ENCODE assay signal across 9 cellular contexts in genomic region chr6:88492824-88493223, GRCh38.
DNase-seq lines count a peak whose midpoint lies in the region; ATAC-seq, FAIRE-seq and TF ChIP-seq lines count a peak whose summit lies in the region.
"Had no signal": no experiment of that assay in that cellular context is flagged by ENCODE, and none has a peak within 500 bp of the region (broad histone marks: within the 10 kb centered on the region; RNA-seq: fewer than 3 reads in every experiment).

No MANE protein-coding gene starts in this region.

- no peak overlapping the region for H3K9ac ChIP-seq in DND-41 (ENCODE audit: low read depth, low read length)
- no peak overlapping the region for H3K9ac ChIP-seq in KMS-11
- no peak overlapping the region for H3K9ac ChIP-seq in K562 (ENCODE audit: insufficient read depth in 1 of 2, low read depth in 2 of 2, low read length in 2 of 2)

- H3K9me1 ChIP-seq in K562 (ENCODE audit: control insufficient read depth, insufficient read depth, low read length), result no peaks in the 10 kb centered on the region

- FAIRE-seq in K562 (lab: Jason Lieb, UNC), result no peak

- H4K20me1 ChIP-seq in DND-41 (ENCODE audit: insufficient read depth, low read length) (no peaks in the 10 kb centered on the region), KMS-11 (ENCODE audit: insufficient read depth) (no peaks in the 10 kb centered on the region), K562 (replicated peaks; ENCODE audit: control insufficient read depth, insufficient read depth, low read length) (no peaks in the 10 kb centered on the region)

- H3K4me1 Mint-ChIP-seq in activated CD4-positive, alpha-beta T cell treated with anti-CD3 and anti-CD28 coated beads for 36 hours, result no peaks in the 10 kb centered on the region

- no peaks in the 10 kb centered on the region for H3K4me1 ChIP-seq in DND-41 (ENCODE audit: insufficient read depth, low read length)
- H3K4me1 ChIP-seq in KMS-11 (ENCODE audit: low read depth, poor library complexity, severe bottlenecking), result peaks cover 10% of the 10 kb centered on the region
- H3K4me1 ChIP-seq in K562 (replicated peaks in 1 of 2; ENCODE audit: control insufficient read depth in 2 of 2, insufficient read depth in 2 of 2, low read length in 2 of 2), result no peaks in the 10 kb centered on the region
- H3K4me1 ChIP-seq: transverse colon had no signal

- CTCF ChIA-PET in K562 (lab: Yijun Ruan, JAX; ENCODE audit: low intra/inter-chr PET ratio), result no interaction called here
- CTCF ChIA-PET in activated CD4-positive, alpha-beta T cell treated with anti-CD3 and anti-CD28 coated beads for 36 hours (lab: Charles Lee), result interaction anchor here (0.6 to 1.0 kb wide), 2 partner anchors 12 to 602 kb away, joined by 3 to 5 read pairs; no protein-coding TSS in a partner anchor

- H3K79me2 ChIP-seq in DND-41 (ENCODE audit: insufficient read depth, low read length), result no peaks in the 10 kb centered on the region
- no peaks in the 10 kb centered on the region for H3K79me2 ChIP-seq in KMS-11 (ENCODE audit: insufficient read depth, low read depth)
- no peaks in the 10 kb centered on the region for H3K79me2 ChIP-seq in K562 (ENCODE audit: control insufficient read depth, insufficient read depth, low read length)

- 5% methylated on average over 2 of the region's 2 CpGs for WGBS in K562 (ENCODE audit: insufficient coverage, low coverage, missing lambda C conversion rate)

- TF ChIP-seq CTCF in DND-41 (IDR thresholded peaks at IDR 0.05; ENCODE audit: borderline replicate concordance, extremely low read depth, low read length, poor library complexity, severe bottlenecking) (peak; percentile 52), KMS-11 (conservative IDR thresholded peaks at IDR 0.05; ENCODE audit: low read depth, low read length) (peak; percentile 49), K562 (IDR thresholded peaks at IDR 0.05 in 2 of 3, conservative IDR thresholded peaks at IDR 0.05 in 1 of 3; ENCODE audit: insufficient read depth in 2 of 3, low read depth in 1 of 3, low read length in 3 of 3) (peak; percentile 25 to 40 (median 35); a peak in 3 of 6 replicates)

- ATAC-seq in DND-41 (ENCODE audit: insufficient read depth, low read depth), result no peak
- ATAC-seq in K562, result peak; percentile 69; the same call in 2 of the 3 replicates
- no peak for ATAC-seq in activated CD4-positive, alpha-beta T cell treated with anti-CD3 and anti-CD28 coated beads for 36 hours
- no peak for ATAC-seq in GM21529 (IDR thresholded peaks at IDR 0.05; ENCODE audit: unreplicated experiment)

- no peaks in the 10 kb centered on the region for H3K36me3 Mint-ChIP-seq in activated CD4-positive, alpha-beta T cell treated with anti-CD3 and anti-CD28 coated beads for 36 hours (ENCODE audit: low read depth)

- H3K36me3 ChIP-seq in DND-41 (ENCODE audit: insufficient read depth, low read length) (no peaks in the 10 kb centered on the region), KMS-11 (ENCODE audit: insufficient read depth) (no peaks in the 10 kb centered on the region), K562 (ENCODE audit: control insufficient read depth, insufficient read depth, low read length) (no peaks in the 10 kb centered on the region)
- H3K36me3 ChIP-seq: transverse colon had no signal

- POLR2A ChIA-PET in K562 (lab: Yijun Ruan, JAX), result interaction anchor here (0.7 kb wide), 1 partner anchor 648 kb away, joined by 4 read pairs; no protein-coding TSS in a partner anchor
- POLR2A ChIA-PET in activated CD4-positive, alpha-beta T cell treated with anti-CD3 and anti-CD28 coated beads for 36 hours (lab: Charles Lee), result no interaction called here

- intact Hi-C loops in K562 (cut with micrococcal nuclease), result loop anchor here (5.0 kb wide), 1 partner anchor 566 kb away; no protein-coding TSS in a partner anchor
- intact Hi-C loops in activated CD4-positive, alpha-beta T cell treated with anti-CD3 and anti-CD28 coated beads for 36 hours (cut with DNase I, micrococcal nuclease), result no loop called here

- in situ Hi-C loops in K562 (cut with MboI), result no loop called here

- no peak for DNase-seq in DND-41
- DNase-seq in K562 (ENCODE audit: extremely low read depth in 1 of 4, low spot score in 3 of 4), result peak; percentile 25 to 43 (median 34)
- DNase-seq in medulla oblongata (ENCODE audit: extremely low spot score), result peak; percentile 8
- no peak for DNase-seq in middle frontal gyrus (ENCODE audit: extremely low spot score, low spot score)
- no peak for DNase-seq in activated CD4-positive, alpha-beta T cell treated with anti-CD3 and anti-CD28 coated beads for 36 hours
- no peak for DNase-seq in C1 segment of cervical spinal cord (lab: John Stamatoyannopoulos, UW)
- DNase-seq: transverse colon had no signal

- H3K4me3 ChIP-seq in DND-41 (ENCODE audit: low read depth in 1 of 2, low read length in 2 of 2), result no peak overlapping the region
- H3K4me3 ChIP-seq in KMS-11 (IDR thresholded peaks at IDR 0.05; ENCODE audit: insufficient read depth, low read depth, low read length), result no peak overlapping the region
- no peak overlapping the region for H3K4me3 ChIP-seq in K562
- H3K4me3 ChIP-seq: transverse colon had no signal

- no peak for TF ChIP-seq POLR2A in K562 (conservative IDR thresholded peaks at IDR 0.05)

- H3K4me3 Mint-ChIP-seq in activated CD4-positive, alpha-beta T cell treated with anti-CD3 and anti-CD28 coated beads for 36 hours, result no peak overlapping the region

- H3K9me3 Mint-ChIP-seq in activated CD4-positive, alpha-beta T cell treated with anti-CD3 and anti-CD28 coated beads for 36 hours (ENCODE audit: low read depth), result no peaks in the 10 kb centered on the region

- H3K27ac ChIP-seq in DND-41 (ENCODE audit: low read length), result no peak overlapping the region
- H3K27ac ChIP-seq in KMS-11, result no peak overlapping the region
- no peak overlapping the region for H3K27ac ChIP-seq in K562 (ENCODE audit: extremely low read depth, low read depth, low read length)
- H3K27ac ChIP-seq: transverse colon had no signal

- H3K27me3 ChIP-seq in DND-41 (ENCODE audit: insufficient read depth, low read length, poor library complexity), result no peaks in the 10 kb centered on the region
- no peaks in the 10 kb centered on the region for H3K27me3 ChIP-seq in KMS-11 (ENCODE audit: insufficient read depth, low read depth)
- H3K27me3 ChIP-seq in K562 (ENCODE audit: control insufficient read depth in 2 of 2, insufficient read depth in 2 of 2, low read length in 2 of 2), result no peaks in the 10 kb centered on the region
- H3K27me3 ChIP-seq: transverse colon had no signal

- TF ChIP-seq EP300 in K562 (IDR thresholded peaks at IDR 0.05; ENCODE audit: low read length), result no peak

- H3K27ac Mint-ChIP-seq in activated CD4-positive, alpha-beta T cell treated with anti-CD3 and anti-CD28 coated beads for 36 hours, result no peak overlapping the region

- H3K9me3 ChIP-seq in DND-41 (ENCODE audit: insufficient read depth, low read length, severe bottlenecking), result no peaks in the 10 kb centered on the region
- H3K9me3 ChIP-seq in K562 (replicated peaks; ENCODE audit: control insufficient read depth, insufficient read depth, low read depth, low read length), result no peaks in the 10 kb centered on the region; the same call in 1 of the 2 replicates
- H3K9me3 ChIP-seq: transverse colon had no signal

- no peak overlapping the region for H2AFZ ChIP-seq in DND-41 (ENCODE audit: low read depth, low read length)
- no peak overlapping the region for H2AFZ ChIP-seq in KMS-11 (ENCODE audit: low read depth)
- no peak overlapping the region for H2AFZ ChIP-seq in K562 (ENCODE audit: low read depth, low read length)

- TF ChIP-seq RAD21 in K562 (CRISPR knock-in tag; conservative IDR thresholded peaks at IDR 0.05 in 1 of 2, IDR thresholded peaks at IDR 0.05 in 1 of 2), result peak; percentile 44 to 63

- BruUV-seq in K562 (replicated peaks; lab: Mats Ljungman, UMichigan), result no TSS peak

- H3K4me2 ChIP-seq in DND-41 (ENCODE audit: insufficient read depth, low read length) (no peak overlapping the region), KMS-11 (no peak overlapping the region), K562 (ENCODE audit: insufficient read depth, low read length) (no peak overlapping the region)

- peaks cover 13% of the 10 kb centered on the region for H3K27me3 Mint-ChIP-seq in activated CD4-positive, alpha-beta T cell treated with anti-CD3 and anti-CD28 coated beads for 36 hours

TF ChIP-seq in K562, 482 proteins besides CTCF, POLR2A, EP300 and RAD21 (continues in another document):
- TF ChIP-seq MAFF (IDR thresholded peaks at IDR 0.05; ENCODE audit: low read length) (peak; percentile 88), NFE2 (IDR thresholded peaks at IDR 0.05; ENCODE audit: low read depth) (peak; percentile 79), SMARCB1 (IDR thresholded peaks at IDR 0.05; ENCODE audit: insufficient read length, low read depth) (no peak), NFE2L1 (tag; IDR thresholded peaks at IDR 0.05; ENCODE audit: borderline replicate concordance, low read depth) (peak; percentile 86), ZNF354B (CRISPR knock-in tag; IDR thresholded peaks at IDR 0.05) (no peak), MEIS2 (IDR thresholded peaks at IDR 0.05; ENCODE audit: partially characterized antibody) (no peak), IFI16 (CRISPR knock-in tag; IDR thresholded peaks at IDR 0.05) (no peak), HNRNPLL (IDR thresholded peaks at IDR 0.05; ENCODE audit: low read depth, low read length, poor library complexity, severe bottlenecking) (no peak), ZNF316 (IDR thresholded peaks at IDR 0.05) (peak; percentile 67), MYC (IDR thresholded peaks at IDR 0.05; ENCODE audit: low read depth, low read length) (no peak), MYC (CRISPR knock-in tag; IDR thresholded peaks at IDR 0.05; ENCODE audit: borderline replicate concordance, low read depth) (no peak), MAFG (tag; conservative IDR thresholded peaks at IDR 0.05) (peak; percentile 93), MTA1 (IDR thresholded peaks at IDR 0.05; ENCODE audit: borderline replicate concordance) (no peak), SMC3 (conservative IDR thresholded peaks at IDR 0.05; ENCODE audit: insufficient read depth, low read depth, low read length) (0 out of 2 replicates have a peak, but pooled peaks have one; percentile 23), MAFK (IDR thresholded peaks at IDR 0.05; ENCODE audit: low read length) (peak; percentile 79; the same call in 1 of the 2 replicates), DACH1 (IDR thresholded peaks at IDR 0.05; ENCODE audit: partially characterized antibody) (peak; percentile 42), ASH1L (IDR thresholded peaks at IDR 0.05; ENCODE audit: borderline replicate concordance, low read depth, partially characterized antibody) (no peak), C11orf30 (IDR thresholded peaks at IDR 0.05; ENCODE audit: low read depth) (peak; percentile 45)

Comparison
In these comparisons a context has a peak if more than half of its experiments do, and no peak if none do; other contexts are left out.
1. DNase-seq: peak in K562 (4 of 4) and medulla oblongata (single experiment); none in DND-41 (single experiment), middle frontal gyrus (single experiment), activated CD4-positive, alpha-beta T cell treated with anti-CD3 and anti-CD28 coated beads for 36 hours (single experiment) and C1 segment of cervical spinal cord (0 of 14).
2. Peak in every context shown above with its lines, with median percentiles within 50 percentile points of each other: CTCF ChIP-seq.